In the genomic region with DNA sequence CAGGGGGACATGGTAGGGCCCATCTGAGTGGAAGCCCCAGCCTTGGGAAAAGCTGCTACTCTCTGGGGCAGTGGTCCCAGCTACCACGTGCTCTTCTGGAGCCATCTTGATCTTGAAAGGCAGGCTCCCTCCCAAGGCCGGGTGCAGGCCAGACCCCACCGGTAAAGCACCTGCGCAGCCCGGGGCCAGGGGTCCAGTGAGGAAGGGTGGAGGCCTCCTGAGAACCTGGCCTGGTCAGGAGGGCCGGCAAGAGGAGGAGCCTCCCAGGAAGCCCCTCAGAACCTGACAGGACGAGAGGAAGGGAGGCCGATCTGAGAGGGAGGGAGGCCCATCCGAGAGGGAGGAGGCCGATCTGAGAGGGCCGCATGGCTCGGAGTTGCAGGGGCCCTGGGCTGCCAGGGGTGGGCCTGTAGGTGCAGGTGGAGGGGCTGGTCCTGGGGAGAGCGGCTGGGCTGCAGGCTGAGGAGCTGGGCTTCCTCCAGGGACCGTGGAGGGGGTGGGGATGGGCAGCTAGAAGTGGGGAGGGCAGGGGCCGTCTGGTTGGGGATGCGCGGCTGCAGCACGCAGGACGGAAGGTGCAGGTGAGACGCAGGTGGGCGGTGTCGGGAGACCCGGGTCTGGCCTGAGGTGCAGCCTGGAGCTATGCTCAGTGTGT, we compare ENCODE assay signal across 10 cellular contexts.
"Had no signal": no experiment of that assay in that cellular context is flagged by ENCODE, and none has a peak within 500 bp of the region (broad histone marks: within the 10 kb centered on the region; RNA-seq: fewer than 3 reads in every experiment).

No MANE protein-coding gene starts in this region.

- H3K27ac ChIP-seq: VCaP had no signal

- H3K9me3 Mint-ChIP-seq: activated naive CD8-positive, alpha-beta T cell treated with anti-CD3 and anti-CD28 coated beads, Interleukin-2, amount 50 U/mL, for 24 hours; stimulated activated naive B cell treated with anti-CD40 and anti-IgM and Interleukin-4, amounts not matched to agents 10 μg/mL and 1 μg/mL and 100 μg/mL, for 72 hours had no signal

- H3K36me3 ChIP-seq: left lung, spleen had no signal

- ATAC-seq: activated CD4-positive, alpha-beta T cell treated with anti-CD3 and anti-CD28 coated beads for 36 hours; activated naive CD8-positive, alpha-beta T cell treated with anti-CD3 and anti-CD28 coated beads, Interleukin-2, amount 50 U/mL, for 24 hours; stimulated activated naive B cell treated with anti-CD40 and anti-IgM and Interleukin-4, amounts not matched to agents 10 μg/mL and 1 μg/mL and 100 μg/mL, for 72 hours had no signal

- H3K27me3 Mint-ChIP-seq: activated CD4-positive, alpha-beta T cell treated with anti-CD3 and anti-CD28 coated beads for 36 hours; activated naive CD8-positive, alpha-beta T cell treated with anti-CD3 and anti-CD28 coated beads, Interleukin-2, amount 50 U/mL, for 24 hours; stimulated activated naive B cell treated with anti-CD40 and anti-IgM and Interleukin-4, amounts not matched to agents 10 μg/mL and 1 μg/mL and 100 μg/mL, for 72 hours had no signal

- DNase-seq: activated CD4-positive, alpha-beta T cell treated with anti-CD3 and anti-CD28 coated beads for 36 hours; activated naive CD4-positive, alpha-beta T cell treated with Interleukin-2 at 50 U/mL for 16 hours; activated naive CD8-positive, alpha-beta T cell treated with anti-CD3 and anti-CD28 coated beads, Interleukin-2, amount 50 U/mL, for 24 hours; central memory CD4-positive, alpha-beta T cell; stimulated activated CD4-positive, alpha-beta T cell treated with anti-CD3 and anti-CD28 coated beads, Interleukin-1b, Interleukin-23, amount 100 ng/mL, for 48 hours; stimulated activated naive B cell treated with anti-CD40 and anti-IgM and Interleukin-4, amounts not matched to agents 10 μg/mL and 1 μg/mL and 100 μg/mL, for 72 hours; T-helper 9 cell had no signal

- H3K27ac Mint-ChIP-seq: activated CD4-positive, alpha-beta T cell treated with anti-CD3 and anti-CD28 coated beads for 36 hours; activated naive CD8-positive, alpha-beta T cell treated with anti-CD3 and anti-CD28 coated beads, Interleukin-2, amount 50 U/mL, for 24 hours had no signal

- H3K4me3 Mint-ChIP-seq: activated CD4-positive, alpha-beta T cell treated with anti-CD3 and anti-CD28 coated beads for 36 hours; activated naive CD8-positive, alpha-beta T cell treated with anti-CD3 and anti-CD28 coated beads, Interleukin-2, amount 50 U/mL, for 24 hours; stimulated activated naive B cell treated with anti-CD40 and anti-IgM and Interleukin-4, amounts not matched to agents 10 μg/mL and 1 μg/mL and 100 μg/mL, for 72 hours had no signal

- H3K4me1 Mint-ChIP-seq: activated CD4-positive, alpha-beta T cell treated with anti-CD3 and anti-CD28 coated beads for 36 hours had no signal

- H3K4me3 ChIP-seq: spleen had no signal

- H3K27me3 ChIP-seq: left lung, spleen had no signal

- H3K9me3 ChIP-seq: left lung, spleen had no signal
